In the genomic region with DNA sequence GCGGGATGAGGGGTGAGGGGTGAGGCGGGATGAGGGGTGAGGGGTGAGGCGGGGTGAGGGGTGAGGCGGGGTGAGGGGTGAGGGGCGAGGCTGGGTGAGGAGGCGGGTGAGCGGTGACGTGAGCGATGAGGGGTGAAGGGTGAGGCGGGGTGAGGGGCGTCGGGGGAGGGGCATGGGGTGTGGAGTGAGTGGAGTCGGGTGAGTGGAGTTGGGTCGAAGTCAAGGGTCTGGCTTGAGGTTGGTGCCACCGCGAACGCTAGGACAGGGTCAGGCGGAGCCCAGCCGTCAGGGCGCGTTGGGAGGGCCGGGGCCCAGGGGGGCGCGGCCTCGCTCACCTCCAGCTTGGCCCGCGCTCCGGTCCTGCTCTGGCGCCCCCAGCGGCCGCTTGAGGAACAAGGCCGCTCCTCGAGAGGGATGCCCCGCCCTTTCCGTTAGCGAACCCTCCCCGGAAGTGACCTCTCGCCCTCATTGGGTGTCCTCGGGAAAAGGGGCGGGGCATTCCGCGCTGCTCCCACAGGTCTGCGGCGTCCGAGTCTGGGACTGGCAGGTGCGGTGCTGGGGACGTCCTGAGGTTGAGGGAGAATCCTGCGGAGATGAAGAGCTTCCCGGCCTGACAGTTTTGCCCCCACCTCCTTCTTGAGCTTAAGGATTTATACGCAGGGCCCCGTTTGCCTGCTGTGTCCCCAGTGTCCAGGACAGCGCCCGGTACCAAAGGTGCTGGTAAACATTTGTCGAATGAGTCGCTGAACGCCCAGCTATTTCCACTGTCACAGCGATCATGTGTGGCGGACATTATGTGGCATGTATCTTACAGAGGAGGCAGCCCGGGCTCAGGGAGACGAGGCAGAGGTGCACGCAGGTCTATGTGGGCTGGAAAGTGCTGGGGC, we compare ENCODE assay signal across 9 cellular contexts. TPM values are rescaled to one million over a fixed set of nuclear protein-coding genes. Genes with fewer than 3 reads are reported as not detected.
DNase-seq lines count a peak whose midpoint lies in the region; ATAC-seq and TF ChIP-seq lines count a peak whose summit lies in the region.
"Had no signal": no experiment of that assay in that cellular context is flagged by ENCODE, and none has a peak within 500 bp of the region (broad histone marks: within the 10 kb centered on the region; RNA-seq: fewer than 3 reads in every experiment).

A gene with protein sequence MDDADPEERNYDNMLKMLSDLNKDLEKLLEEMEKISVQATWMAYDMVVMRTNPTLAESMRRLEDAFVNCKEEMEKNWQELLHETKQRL (minus strand): TSS at position 397 of the 887 bp plus-strand sequence. CDS start 6,514 bp downstream, outside the sequence.

- H3K36me3 Mint-ChIP-seq in WTC11, result no peaks in the 10 kb centered on the region

- peak; percentile 93 for TF ChIP-seq CTCF in WTC11 (IDR thresholded peaks at IDR 0.05)

- H3K4me1 Mint-ChIP-seq in WTC11, result peaks cover 10% of the 10 kb centered on the region

- H3K4me3 Mint-ChIP-seq in WTC11, result peak within 1 kb of the TSS; percentile 83

- peak; percentile 86 for ATAC-seq in GM18907 (IDR thresholded peaks at IDR 0.05; ENCODE audit: unreplicated experiment)
- peak; percentile 89 for ATAC-seq in HG03139 (IDR thresholded peaks at IDR 0.05; ENCODE audit: unreplicated experiment)
- peak; percentile 96 for ATAC-seq in WTC11

- peak; percentile 95 for DNase-seq in AG08396 (ENCODE audit: low spot score)
- peak; percentile 96 for DNase-seq in NCI-H2227 (lab: John Stamatoyannopoulos, UW; ENCODE audit: unreplicated experiment)
- DNase-seq in WTC11 (ENCODE audit: low spot score), result peak; percentile 98
- peak; percentile 31 to 98 (median 90) for DNase-seq in caudate nucleus (lab: John Stamatoyannopoulos, UW)
- peak; percentile 79 for DNase-seq in iris pigment epithelial cell (ENCODE audit: low read depth)
- peak; percentile 98 for DNase-seq in stimulated activated CD4-positive, alpha-beta T cell treated with anti-CD3 and anti-CD28 coated beads, Interleukin-12 subunit alpha, Interleukin-12 subunit beta, amount 100 ng/mL, for 4 hours

- H3K27ac ChIP-seq in caudate nucleus (ENCODE audit: low read depth, low read length), result peak within 1 kb of the TSS; percentile 31

- POLR2A ChIA-PET in WTC11 (lab: Charles Lee), result interaction anchor here (1.0 to 1.2 kb wide), 2 partner anchors 37 to 55 kb away, joined by 3 read pairs; a partner anchor contains a TSS

- H3K9me3 Mint-ChIP-seq in WTC11, result no peaks in the 10 kb centered on the region

- CTCF ChIA-PET in WTC11 (lab: Charles Lee), result interaction anchor here (0.6 to 2.8 kb wide), 41 partner anchors 8 to 221 kb away, joined by 3 to 42 read pairs (median 5); a partner anchor contains a TSS

- H3K27me3 Mint-ChIP-seq in WTC11 (ENCODE audit: low read depth), result peaks cover 39% of the 10 kb centered on the region

- no peak within 1 kb of the TSS for H3K27ac Mint-ChIP-seq in WTC11

TF ChIP-seq in WTC11, 78 proteins besides CTCF, POLR2A, EP300 and RAD21:
- TF ChIP-seq, protein P1, sequence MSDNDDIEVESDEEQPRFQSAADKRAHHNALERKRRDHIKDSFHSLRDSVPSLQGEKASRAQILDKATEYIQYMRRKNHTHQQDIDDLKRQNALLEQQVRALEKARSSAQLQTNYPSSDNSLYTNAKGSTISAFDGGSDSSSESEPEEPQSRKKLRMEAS (CRISPR knock-in tag; IDR thresholded peaks at IDR 0.05), result peak; percentile 53; the same call in 1 of the 2 replicates
- TF ChIP-seq, protein P2, sequence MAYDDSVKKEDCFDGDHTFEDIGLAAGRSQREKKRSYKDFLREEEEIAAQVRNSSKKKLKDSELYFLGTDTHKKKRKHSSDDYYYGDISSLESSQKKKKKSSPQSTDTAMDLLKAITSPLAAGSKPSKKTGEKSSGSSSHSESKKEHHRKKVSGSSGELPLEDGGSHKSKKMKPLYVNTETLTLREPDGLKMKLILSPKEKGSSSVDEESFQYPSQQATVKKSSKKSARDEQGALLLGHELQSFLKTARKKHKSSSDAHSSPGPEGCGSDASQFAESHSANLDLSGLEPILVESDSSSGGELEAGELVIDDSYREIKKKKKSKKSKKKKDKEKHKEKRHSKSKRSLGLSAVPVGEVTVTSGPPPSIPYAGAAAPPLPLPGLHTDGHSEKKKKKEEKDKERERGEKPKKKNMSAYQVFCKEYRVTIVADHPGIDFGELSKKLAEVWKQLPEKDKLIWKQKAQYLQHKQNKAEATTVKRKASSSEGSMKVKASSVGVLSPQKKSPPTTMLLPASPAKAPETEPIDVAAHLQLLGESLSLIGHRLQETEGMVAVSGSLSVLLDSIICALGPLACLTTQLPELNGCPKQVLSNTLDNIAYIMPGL (CRISPR knock-in tag; IDR thresholded peaks at IDR 0.05), result peak; percentile 58
- TF ChIP-seq, protein P3, sequence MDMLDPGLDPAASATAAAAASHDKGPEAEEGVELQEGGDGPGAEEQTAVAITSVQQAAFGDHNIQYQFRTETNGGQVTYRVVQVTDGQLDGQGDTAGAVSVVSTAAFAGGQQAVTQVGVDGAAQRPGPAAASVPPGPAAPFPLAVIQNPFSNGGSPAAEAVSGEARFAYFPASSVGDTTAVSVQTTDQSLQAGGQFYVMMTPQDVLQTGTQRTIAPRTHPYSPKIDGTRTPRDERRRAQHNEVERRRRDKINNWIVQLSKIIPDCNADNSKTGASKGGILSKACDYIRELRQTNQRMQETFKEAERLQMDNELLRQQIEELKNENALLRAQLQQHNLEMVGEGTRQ (CRISPR knock-in tag; IDR thresholded peaks at IDR 0.05), result 0 out of 2 replicates have a peak, but pooled peaks have one; percentile 17
- TF ChIP-seq GABPB1 (CRISPR knock-in tag; IDR thresholded peaks at IDR 0.05) (peak; percentile 75), CREM (CRISPR knock-in tag; IDR thresholded peaks at IDR 0.05) (peak; percentile 64; the same call in 1 of the 2 replicates), MYBL2 (CRISPR knock-in tag; IDR thresholded peaks at IDR 0.05) (0 out of 2 replicates have a peak, but pooled peaks have one; percentile 56), SP1 (CRISPR knock-in tag; conservative IDR thresholded peaks at IDR 0.05) (peak; percentile 98), ETV6 (CRISPR knock-in tag; IDR thresholded peaks at IDR 0.05) (0 out of 2 replicates have a peak, but pooled peaks have one; percentile 62), NFYB (CRISPR knock-in tag; conservative IDR thresholded peaks at IDR 0.05; ENCODE audit: low read depth) (peak; percentile 58), PRRX2 (CRISPR knock-in tag; IDR thresholded peaks at IDR 0.05) (no peak), ESRRA (CRISPR knock-in tag; IDR thresholded peaks at IDR 0.05; ENCODE audit: borderline replicate concordance) (no peak)
- TF ChIP-seq, protein P4, sequence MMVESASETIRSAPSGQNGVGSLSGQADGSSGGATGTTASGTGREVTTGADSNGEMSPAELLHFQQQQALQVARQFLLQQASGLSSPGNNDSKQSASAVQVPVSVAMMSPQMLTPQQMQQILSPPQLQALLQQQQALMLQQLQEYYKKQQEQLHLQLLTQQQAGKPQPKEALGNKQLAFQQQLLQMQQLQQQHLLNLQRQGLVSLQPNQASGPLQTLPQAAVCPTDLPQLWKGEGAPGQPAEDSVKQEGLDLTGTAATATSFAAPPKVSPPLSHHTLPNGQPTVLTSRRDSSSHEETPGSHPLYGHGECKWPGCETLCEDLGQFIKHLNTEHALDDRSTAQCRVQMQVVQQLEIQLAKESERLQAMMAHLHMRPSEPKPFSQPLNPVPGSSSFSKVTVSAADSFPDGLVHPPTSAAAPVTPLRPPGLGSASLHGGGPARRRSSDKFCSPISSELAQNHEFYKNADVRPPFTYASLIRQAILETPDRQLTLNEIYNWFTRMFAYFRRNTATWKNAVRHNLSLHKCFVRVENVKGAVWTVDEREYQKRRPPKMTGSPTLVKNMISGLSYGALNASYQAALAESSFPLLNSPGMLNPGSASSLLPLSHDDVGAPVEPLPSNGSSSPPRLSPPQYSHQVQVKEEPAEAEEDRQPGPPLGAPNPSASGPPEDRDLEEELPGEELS (CRISPR knock-in tag; IDR thresholded peaks at IDR 0.05), result 0 out of 2 replicates have a peak, but pooled peaks have one; percentile 39
- TF ChIP-seq, protein P5, sequence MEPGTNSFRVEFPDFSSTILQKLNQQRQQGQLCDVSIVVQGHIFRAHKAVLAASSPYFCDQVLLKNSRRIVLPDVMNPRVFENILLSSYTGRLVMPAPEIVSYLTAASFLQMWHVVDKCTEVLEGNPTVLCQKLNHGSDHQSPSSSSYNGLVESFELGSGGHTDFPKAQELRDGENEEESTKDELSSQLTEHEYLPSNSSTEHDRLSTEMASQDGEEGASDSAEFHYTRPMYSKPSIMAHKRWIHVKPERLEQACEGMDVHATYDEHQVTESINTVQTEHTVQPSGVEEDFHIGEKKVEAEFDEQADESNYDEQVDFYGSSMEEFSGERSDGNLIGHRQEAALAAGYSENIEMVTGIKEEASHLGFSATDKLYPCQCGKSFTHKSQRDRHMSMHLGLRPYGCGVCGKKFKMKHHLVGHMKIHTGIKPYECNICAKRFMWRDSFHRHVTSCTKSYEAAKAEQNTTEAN (CRISPR knock-in tag; IDR thresholded peaks at IDR 0.05), result peak; percentile 47; the same call in 1 of the 2 replicates
- TF ChIP-seq, protein P6, sequence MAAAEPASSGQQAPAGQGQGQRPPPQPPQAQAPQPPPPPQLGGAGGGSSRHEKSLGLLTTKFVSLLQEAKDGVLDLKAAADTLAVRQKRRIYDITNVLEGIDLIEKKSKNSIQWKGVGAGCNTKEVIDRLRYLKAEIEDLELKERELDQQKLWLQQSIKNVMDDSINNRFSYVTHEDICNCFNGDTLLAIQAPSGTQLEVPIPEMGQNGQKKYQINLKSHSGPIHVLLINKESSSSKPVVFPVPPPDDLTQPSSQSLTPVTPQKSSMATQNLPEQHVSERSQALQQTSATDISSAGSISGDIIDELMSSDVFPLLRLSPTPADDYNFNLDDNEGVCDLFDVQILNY (CRISPR knock-in tag; IDR thresholded peaks at IDR 0.05), result peak; percentile 49; the same call in 1 of the 2 replicates
- TF ChIP-seq, protein P7, sequence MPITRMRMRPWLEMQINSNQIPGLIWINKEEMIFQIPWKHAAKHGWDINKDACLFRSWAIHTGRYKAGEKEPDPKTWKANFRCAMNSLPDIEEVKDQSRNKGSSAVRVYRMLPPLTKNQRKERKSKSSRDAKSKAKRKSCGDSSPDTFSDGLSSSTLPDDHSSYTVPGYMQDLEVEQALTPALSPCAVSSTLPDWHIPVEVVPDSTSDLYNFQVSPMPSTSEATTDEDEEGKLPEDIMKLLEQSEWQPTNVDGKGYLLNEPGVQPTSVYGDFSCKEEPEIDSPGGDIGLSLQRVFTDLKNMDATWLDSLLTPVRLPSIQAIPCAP (CRISPR knock-in tag; IDR thresholded peaks at IDR 0.05), result no peak

RNA-seq across cellular contexts. Expression of the gene that starts here (rescaled TPM):
- total RNA-seq in WTC11 (2021), result 0.46 to 0.89 TPM (median 0.85 TPM) in 3 replicates
- total RNA-seq: T-helper 1 cell treated with Interleukin-12 subunit alpha and Interleukin-12 subunit beta and Interleukin-4 antibody, amounts not matched to agents 30 ng/mL and 1 ng/mL, for 36 hours had no signal

Comparison
In these comparisons a context has a peak if more than half of its experiments do, and no peak if none do; other contexts are left out.
1. Peak in every context shown above with its lines: DNase-seq, ATAC-seq and H3K27ac ChIP-seq.
2. Peak in DNase-seq and ATAC-seq in WTC11; RNA of the gene not detected or under 1 TPM.